ENCODE assay signal across 20 cellular contexts in the genomic region with DNA sequence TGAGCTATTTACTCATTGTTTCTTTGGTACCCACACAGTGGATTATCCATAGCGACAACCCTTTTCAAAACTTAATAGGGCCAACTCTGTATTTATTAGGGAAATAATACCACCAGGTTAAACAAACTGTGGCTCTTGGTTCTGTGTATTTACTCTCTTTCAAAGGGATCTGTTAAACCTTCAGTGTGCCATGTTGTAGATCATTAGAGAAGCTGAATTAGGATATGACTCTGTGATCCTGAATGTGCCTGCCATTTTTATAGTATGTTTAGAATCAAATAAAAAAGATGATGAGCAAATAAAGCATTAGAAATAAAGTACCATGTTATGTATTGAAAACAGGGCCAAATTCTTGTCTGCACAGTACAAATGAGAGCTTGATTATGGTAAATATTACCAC. TPM values are rescaled to one million over a fixed set of nuclear protein-coding genes. Genes with fewer than 3 reads are reported as not detected.
"Had no signal": no experiment of that assay in that cellular context is flagged by ENCODE, and none has a peak within 500 bp of the region (broad histone marks: within the 10 kb centered on the region; RNA-seq: fewer than 3 reads in every experiment).

No MANE protein-coding gene starts in this region.

- H3K4me3 ChIP-seq: heart right ventricle, pancreas had no signal

- H3K9me3 Mint-ChIP-seq: naive B cell, nephron had no signal

- ATAC-seq: esophagus mucosa, heart right ventricle, pancreas, right cardiac atrium had no signal

- H3K27ac Mint-ChIP-seq: naive B cell, nephron, progenitor cell of endocrine pancreas had no signal

- DNase-seq: effector memory CD4-positive, alpha-beta T cell; heart right ventricle; hypothalamus; kidney glomerular epithelial cell; mesendoderm; naive B cell; occipital lobe; pancreas; right cardiac atrium; small intestine; stimulated activated CD4-positive, alpha-beta T cell treated with anti-CD3 and anti-CD28 coated beads, Interleukin-12 subunit alpha, Interleukin-12 subunit beta, amount 100 ng/mL, for 4 hours; stimulated activated CD4-positive, alpha-beta T cell treated with anti-CD3 and anti-CD28 coated beads, Interleukin-2, amount 100 ng/mL, for 48 hours; stimulated activated naive CD4-positive, alpha-beta T cell treated with Interleukin-2 at 50 U/mL for 16 hours; trophoblast cell had no signal

- H3K27ac ChIP-seq: heart right ventricle, pancreas had no signal

RNA-seq across cellular contexts. Expression of a gene that starts 25.0 kb away (rescaled TPM):
- total RNA-seq: esophagus mucosa, fibroblast of lung, glomerular endothelial cell, heart right ventricle, lung microvascular endothelial cell, occipital lobe, progenitor cell of endocrine pancreas, right cardiac atrium had no signal
